ENCODE assay signal across 17 cellular contexts in genomic region chr9:32404856-32405255, GRCh38. TPM values are rescaled to one million over a fixed set of nuclear protein-coding genes. Genes with fewer than 3 reads are reported as not detected.
A peak's percentile ranks its signal among the peaks of the same experiment; 100 is the strongest.
DNase-seq lines count a peak whose midpoint lies in the region; ATAC-seq and TF ChIP-seq lines count a peak whose summit lies in the region.
"Had no signal": no experiment of that assay in that cellular context is flagged by ENCODE, and none has a peak within 500 bp of the region (broad histone marks: within the 10 kb centered on the region; RNA-seq: fewer than 3 reads in every experiment).

No MANE protein-coding gene starts in this region.

- peaks cover 24% of the 10 kb centered on the region for H3K36me3 ChIP-seq in GM23338 (ENCODE audit: insufficient read depth)
- no peaks in the 10 kb centered on the region for H3K36me3 ChIP-seq in mucosa of descending colon (ENCODE audit: low read depth)
- H3K36me3 ChIP-seq in subcutaneous abdominal adipose tissue (ENCODE audit: control insufficient read depth in 5 of 5, insufficient read depth in 5 of 5, low read length in 5 of 5) = peaks cover 37 to 54% (median 46%) of the 10 kb centered on the region in 5 donors

- H3K4me1 ChIP-seq in GM23338 (ENCODE audit: insufficient read depth) (peaks cover 17% of the 10 kb centered on the region; the same call in 1 of the 2 replicates), mucosa of descending colon (ENCODE audit: low read depth) (no peaks in the 10 kb centered on the region), subcutaneous abdominal adipose tissue (ENCODE audit: control insufficient read depth in 5 of 5, insufficient read depth in 5 of 5, low read length in 5 of 5) (peaks cover 0 to 21% (median 8%) of the 10 kb centered on the region in 5 donors)

- no peaks in the 10 kb centered on the region for H3K9me3 Mint-ChIP-seq in GM23338

- H3K27me3 ChIP-seq in GM23338 (ENCODE audit: insufficient read depth) (no peaks in the 10 kb centered on the region), subcutaneous abdominal adipose tissue (ENCODE audit: control insufficient read depth in 5 of 5, insufficient read depth in 4 of 5, low read length in 5 of 5) (no peaks in the 10 kb centered on the region)
- H3K27me3 ChIP-seq: MG63 had no signal

- ATAC-seq in GM23338 (no peak), mucosa of descending colon (peak; percentile 94), HG03342 (IDR thresholded peaks at IDR 0.05; ENCODE audit: unreplicated experiment) (no peak)
- ATAC-seq: HCT116 had no signal

- H3F3A ChIP-seq in GM23338 (replicated peaks; ENCODE audit: low read depth) = no peaks in the 10 kb centered on the region

- no peaks in the 10 kb centered on the region for H3K9me2 ChIP-seq in GM23338 (ENCODE audit: insufficient read depth)

- no peak overlapping the region for H3K27ac Mint-ChIP-seq in GM23338

- no peak overlapping the region for H3K4me2 ChIP-seq in GM23338

- intact Hi-C loops in mucosa of descending colon (cut with DNase I, micrococcal nuclease) = no loop called here

- TF ChIP-seq CTCF in GM23338 (conservative IDR thresholded peaks at IDR 0.05; ENCODE audit: low read depth in 2 of 2) (no peak), mucosa of descending colon (IDR thresholded peaks at IDR 0.05) (no peak)

- DNase-seq in GM23338 (ENCODE audit: low spot score) (peak; percentile 11), NCI-H774 (lab: John Stamatoyannopoulos, UW) (peak; percentile 48), mucosa of descending colon (peak in 1 of 3 donors; percentile 33), NCI-H146 treated with DMSO at 0.1 percent for 48 hours (lab: John Stamatoyannopoulos, UW; ENCODE audit: unreplicated experiment) (no peak)
- no peak for DNase-seq in stimulated activated naive CD4-positive, alpha-beta T cell treated with Interleukin-2 at 50 U/mL for 16 hours (lab: John Stamatoyannopoulos, UW)
- DNase-seq: Kasumi-1, MG63, NCI-H1417, NCI-H187 treated with DMSO at 0.1 percent for 48 hours, NCI-H2171, NCI-H446, NCI-H526, Right ventricle myocardium superior had no signal

- H3K4me3 Mint-ChIP-seq in GM23338 = no peak overlapping the region
- H3K4me3 Mint-ChIP-seq: CD14-positive monocyte had no signal

- no peak overlapping the region for H3K9ac ChIP-seq in subcutaneous abdominal adipose tissue (ENCODE audit: low read length in 5 of 5)

- H2AFZ ChIP-seq in GM23338 = no peak overlapping the region

- no peaks in the 10 kb centered on the region for H3K9me3 ChIP-seq in mucosa of descending colon
- H3K9me3 ChIP-seq in subcutaneous abdominal adipose tissue (ENCODE audit: control insufficient read depth in 5 of 5, low read length in 5 of 5) = peaks cover 0 to 10% (median 0%) of the 10 kb centered on the region in 5 donors
- H3K9me3 ChIP-seq: MG63 had no signal

- H4K20me1 ChIP-seq in GM23338 (replicated peaks; ENCODE audit: insufficient read depth) = no peaks in the 10 kb centered on the region

- H3K79me2 ChIP-seq in GM23338 (replicated peaks; ENCODE audit: insufficient read depth) = peaks cover 20% of the 10 kb centered on the region

- no peaks in the 10 kb centered on the region for H3K27me3 Mint-ChIP-seq in GM23338 (ENCODE audit: insufficient read depth, low read depth, poor library complexity)

- H3K4me3 ChIP-seq in GM23338 (no peak overlapping the region), mucosa of descending colon (no peak overlapping the region), subcutaneous abdominal adipose tissue (ENCODE audit: low read depth in 1 of 5, low read length in 5 of 5) (peak overlapping the region in 1 of 5 donors; percentile 3)
- H3K4me3 ChIP-seq: MG63 had no signal

- peaks cover 35% of the 10 kb centered on the region for H3K36me3 Mint-ChIP-seq in GM23338 (ENCODE audit: low read depth)

- H3K4me1 Mint-ChIP-seq in GM23338 = peaks cover 16% of the 10 kb centered on the region; the same call in 2 of the 3 replicates

- H3K27ac ChIP-seq in GM23338 (ENCODE audit: low read depth) (no peak overlapping the region), subcutaneous abdominal adipose tissue (ENCODE audit: low read depth, low read length) (peak overlapping the region; percentile 44)

TF ChIP-seq in GM23338, 12 proteins besides CTCF, POLR2A, EP300 and RAD21 (continues in another document):
- TF ChIP-seq, protein P1, sequence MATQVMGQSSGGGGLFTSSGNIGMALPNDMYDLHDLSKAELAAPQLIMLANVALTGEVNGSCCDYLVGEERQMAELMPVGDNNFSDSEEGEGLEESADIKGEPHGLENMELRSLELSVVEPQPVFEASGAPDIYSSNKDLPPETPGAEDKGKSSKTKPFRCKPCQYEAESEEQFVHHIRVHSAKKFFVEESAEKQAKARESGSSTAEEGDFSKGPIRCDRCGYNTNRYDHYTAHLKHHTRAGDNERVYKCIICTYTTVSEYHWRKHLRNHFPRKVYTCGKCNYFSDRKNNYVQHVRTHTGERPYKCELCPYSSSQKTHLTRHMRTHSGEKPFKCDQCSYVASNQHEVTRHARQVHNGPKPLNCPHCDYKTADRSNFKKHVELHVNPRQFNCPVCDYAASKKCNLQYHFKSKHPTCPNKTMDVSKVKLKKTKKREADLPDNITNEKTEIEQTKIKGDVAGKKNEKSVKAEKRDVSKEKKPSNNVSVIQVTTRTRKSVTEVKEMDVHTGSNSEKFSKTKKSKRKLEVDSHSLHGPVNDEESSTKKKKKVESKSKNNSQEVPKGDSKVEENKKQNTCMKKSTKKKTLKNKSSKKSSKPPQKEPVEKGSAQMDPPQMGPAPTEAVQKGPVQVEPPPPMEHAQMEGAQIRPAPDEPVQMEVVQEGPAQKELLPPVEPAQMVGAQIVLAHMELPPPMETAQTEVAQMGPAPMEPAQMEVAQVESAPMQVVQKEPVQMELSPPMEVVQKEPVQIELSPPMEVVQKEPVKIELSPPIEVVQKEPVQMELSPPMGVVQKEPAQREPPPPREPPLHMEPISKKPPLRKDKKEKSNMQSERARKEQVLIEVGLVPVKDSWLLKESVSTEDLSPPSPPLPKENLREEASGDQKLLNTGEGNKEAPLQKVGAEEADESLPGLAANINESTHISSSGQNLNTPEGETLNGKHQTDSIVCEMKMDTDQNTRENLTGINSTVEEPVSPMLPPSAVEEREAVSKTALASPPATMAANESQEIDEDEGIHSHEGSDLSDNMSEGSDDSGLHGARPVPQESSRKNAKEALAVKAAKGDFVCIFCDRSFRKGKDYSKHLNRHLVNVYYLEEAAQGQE (IDR thresholded peaks at IDR 0.05; ENCODE audit: unreplicated experiment) = no peak
- TF ChIP-seq NANOG (IDR thresholded peaks at IDR 0.05; ENCODE audit: borderline replicate concordance) (no peak), STAT1 (IDR thresholded peaks at IDR 0.05; ENCODE audit: unreplicated experiment) (no peak), ETS1 (IDR thresholded peaks at IDR 0.05) (no peak), EZH2 (IDR thresholded peaks at IDR 0.05; ENCODE audit: low read depth, unreplicated experiment) (no peak), ZNF331 (CRISPR knock-in tag; IDR thresholded peaks at IDR 0.05; ENCODE audit: low read depth) (no peak)

RNA-seq across cellular contexts. Expression of gene ACO1, which starts 20.4 kb away (rescaled TPM):
- total RNA-seq in GM23338 (2014; rRNA removed; shearing (Covaris generic)) = 38.9 and 41.0 TPM in 2 replicates
- 16.2 and 16.6 TPM in 2 replicates for polyA plus RNA-seq in GM23338 (2016; fragmentation: Nextera tagmentation; extraction: Ambion mirVana)
- total RNA-seq in mucosa of descending colon = 10 to 100 TPM; 30.9 to 50.4 (median 32.6) TPM

Comparison
In these comparisons a context has a peak if more than half of its experiments do, and no peak if none do; other contexts are left out.
1. DNase-seq: peak in GM23338 (single experiment) and NCI-H774 (single experiment); none in stimulated activated naive CD4-positive, alpha-beta T cell treated with Interleukin-2 at 50 U/mL for 16 hours (single experiment) and NCI-H146 treated with DMSO at 0.1 percent for 48 hours (single experiment).